9 cellular contexts compared by ENCODE assay signal in genomic region chr12:14950421-14950820, GRCh38. TPM values are rescaled to one million over a fixed set of nuclear protein-coding genes. Genes with fewer than 3 reads are reported as not detected.
A peak's percentile ranks its signal among the peaks of the same experiment; 100 is the strongest.
DNase-seq lines count a peak whose midpoint lies in the region; ATAC-seq and TF ChIP-seq lines count a peak whose summit lies in the region.
"Had no signal": no experiment of that assay in that cellular context is flagged by ENCODE, and none has a peak within 500 bp of the region (broad histone marks: within the 10 kb centered on the region; RNA-seq: fewer than 3 reads in every experiment).

No MANE protein-coding gene starts in this region.

- no peak overlapping the region for H3K4me3 ChIP-seq in CD8-positive, alpha-beta T cell (ENCODE audit: low read depth, low read length)
- H3K4me3 ChIP-seq in BE2C (ENCODE audit: low read depth, low read length), result no peak overlapping the region

- H3K27me3 ChIP-seq in CD8-positive, alpha-beta T cell (ENCODE audit: insufficient read depth, low read length), result no peaks in the 10 kb centered on the region
- H3K27me3 ChIP-seq in BE2C, result no peaks in the 10 kb centered on the region

- H3K4me3 Mint-ChIP-seq in CD8-positive, alpha-beta T cell, result peak overlapping the region; percentile 78
- H3K4me3 Mint-ChIP-seq in HFFc6, result no peak overlapping the region
- peak overlapping the region; percentile 73 for H3K4me3 Mint-ChIP-seq in activated T-helper 2 cell treated with anti-CD3 and anti-CD28 coated beads, Interferon-gamma antibody, Interleukin-2, Interleukin-4, amounts not matched to agents 10 μg/mL and 5 μg/mL and 100 μg/mL, durations not matched to agents 14 hours and 24 hours and 36 hours (ENCODE audit: low read depth)
- H3K4me3 Mint-ChIP-seq in naive thymus-derived CD8-positive, alpha-beta T cell, result peak overlapping the region; percentile 74 to 100 (median 91)

- no peak for ATAC-seq in CD8-positive, alpha-beta T cell
- no peak for ATAC-seq in naive thymus-derived CD8-positive, alpha-beta T cell

- POLR2A ChIA-PET in CD8-positive, alpha-beta T cell (lab: Charles Lee), result interaction anchor here (2.9 kb wide), 1 partner anchor 11 kb away, joined by 10 read pairs; the partner anchor contains the start of gene ARHGDIB
- POLR2A ChIA-PET in naive thymus-derived CD8-positive, alpha-beta T cell (lab: Charles Lee), result interaction anchor here (0.7 to 2.0 kb wide), 4 partner anchors 9 to 29 kb away, joined by 3 to 13 read pairs (median 6); no protein-coding TSS in a partner anchor

- intact Hi-C loops in CD8-positive, alpha-beta T cell (cut with DNase I, micrococcal nuclease), result loop anchor here (1.0 to 10.0 kb wide), 4 partner anchors 9 to 934 kb away; partner anchors contain the start of gene STRAP (in 1 of the 2)
- intact Hi-C loops in activated T-helper 2 cell treated with anti-CD3 and anti-CD28 coated beads, Interferon-gamma antibody, Interleukin-2, Interleukin-4, amounts not matched to agents 10 μg/mL and 5 μg/mL and 100 μg/mL, durations not matched to agents 14 hours and 24 hours and 36 hours (cut with micrococcal nuclease), result loop anchor here (1.0 to 5.0 kb wide), 4 partner anchors 40 to 612 kb away; partner anchors contain the start of gene ATF7IP

- H3K9me3 ChIP-seq in CD8-positive, alpha-beta T cell (ENCODE audit: low read length), result no peaks in the 10 kb centered on the region
- no peaks in the 10 kb centered on the region for H3K9me3 ChIP-seq in BE2C

- CTCF ChIA-PET in CD8-positive, alpha-beta T cell (lab: Charles Lee), result interaction anchor here (1.4 kb wide), 2 partner anchors 9 to 13 kb away, joined by 3 read pairs; no protein-coding TSS in a partner anchor

- H3K27me3 Mint-ChIP-seq in CD8-positive, alpha-beta T cell (ENCODE audit: low read depth), result no peaks in the 10 kb centered on the region
- no peaks in the 10 kb centered on the region; the same call in 1 of the 2 replicates for H3K27me3 Mint-ChIP-seq in HFFc6 (ENCODE audit: insufficient read depth)
- H3K27me3 Mint-ChIP-seq in activated T-helper 2 cell treated with anti-CD3 and anti-CD28 coated beads, Interferon-gamma antibody, Interleukin-2, Interleukin-4, amounts not matched to agents 10 μg/mL and 5 μg/mL and 100 μg/mL, durations not matched to agents 14 hours and 24 hours and 36 hours (ENCODE audit: low read depth), result no peaks in the 10 kb centered on the region
- H3K27me3 Mint-ChIP-seq in naive thymus-derived CD8-positive, alpha-beta T cell, result no peaks in the 10 kb centered on the region

- peaks cover 94% of the 10 kb centered on the region for H3K4me1 Mint-ChIP-seq in CD8-positive, alpha-beta T cell (ENCODE audit: low read depth)
- H3K4me1 Mint-ChIP-seq in HFFc6 (ENCODE audit: low read depth), result peaks cover 66% of the 10 kb centered on the region
- peaks cover 76% of the 10 kb centered on the region for H3K4me1 Mint-ChIP-seq in activated T-helper 2 cell treated with anti-CD3 and anti-CD28 coated beads, Interferon-gamma antibody, Interleukin-2, Interleukin-4, amounts not matched to agents 10 μg/mL and 5 μg/mL and 100 μg/mL, durations not matched to agents 14 hours and 24 hours and 36 hours (ENCODE audit: low read depth)
- peaks cover 50 to 97% (median 92%) of the 10 kb centered on the region in 4 donors for H3K4me1 Mint-ChIP-seq in naive thymus-derived CD8-positive, alpha-beta T cell

- H3K4me1 ChIP-seq in CD8-positive, alpha-beta T cell (ENCODE audit: insufficient read depth, low read length), result peaks cover 95% of the 10 kb centered on the region
- H3K4me1 ChIP-seq in BE2C, result peaks cover 17% of the 10 kb centered on the region

- H3K9me3 Mint-ChIP-seq in CD8-positive, alpha-beta T cell, result no peaks in the 10 kb centered on the region
- no peaks in the 10 kb centered on the region for H3K9me3 Mint-ChIP-seq in HFFc6
- H3K9me3 Mint-ChIP-seq in activated T-helper 2 cell treated with anti-CD3 and anti-CD28 coated beads, Interferon-gamma antibody, Interleukin-2, Interleukin-4, amounts not matched to agents 10 μg/mL and 5 μg/mL and 100 μg/mL, durations not matched to agents 14 hours and 24 hours and 36 hours, result no peaks in the 10 kb centered on the region
- no peaks in the 10 kb centered on the region for H3K9me3 Mint-ChIP-seq in naive thymus-derived CD8-positive, alpha-beta T cell

- peaks cover 81% of the 10 kb centered on the region for H3K36me3 Mint-ChIP-seq in CD8-positive, alpha-beta T cell
- H3K36me3 Mint-ChIP-seq in HFFc6 (ENCODE audit: low read depth), result no peaks in the 10 kb centered on the region
- peaks cover 74% of the 10 kb centered on the region for H3K36me3 Mint-ChIP-seq in activated T-helper 2 cell treated with anti-CD3 and anti-CD28 coated beads, Interferon-gamma antibody, Interleukin-2, Interleukin-4, amounts not matched to agents 10 μg/mL and 5 μg/mL and 100 μg/mL, durations not matched to agents 14 hours and 24 hours and 36 hours (ENCODE audit: low read depth)
- peaks cover 37 to 84% (median 49%) of the 10 kb centered on the region in 3 donors for H3K36me3 Mint-ChIP-seq in naive thymus-derived CD8-positive, alpha-beta T cell

- no peak for DNase-seq in CD8-positive, alpha-beta T cell
- DNase-seq in HFFc6, result no peak
- DNase-seq in activated T-helper 2 cell treated with anti-CD3 and anti-CD28 coated beads, Interferon-gamma antibody, Interleukin-2, Interleukin-4, amounts not matched to agents 10 μg/mL and 5 μg/mL and 100 μg/mL, durations not matched to agents 14 hours and 24 hours and 36 hours (ENCODE audit: low spot score), result no peak
- no peak for DNase-seq in naive thymus-derived CD8-positive, alpha-beta T cell
- DNase-seq in BE2C, result no peak
- DNase-seq in LoVo (ENCODE audit: low spot score), result no peak
- no peak for DNase-seq in NCI-H345 (lab: John Stamatoyannopoulos, UW)
- DNase-seq in cerebellum (ENCODE audit: low spot score), result no peak
- DNase-seq: NK-92 treated with Interleukin-12 subunit alpha and Interleukin-12 subunit beta, amount 100 ng/mL, for 24 hours had no signal

- peak overlapping the region; percentile 94 for H3K27ac Mint-ChIP-seq in CD8-positive, alpha-beta T cell
- peak overlapping the region; percentile 1; the same call in 1 of the 2 replicates for H3K27ac Mint-ChIP-seq in HFFc6
- H3K27ac Mint-ChIP-seq in activated T-helper 2 cell treated with anti-CD3 and anti-CD28 coated beads, Interferon-gamma antibody, Interleukin-2, Interleukin-4, amounts not matched to agents 10 μg/mL and 5 μg/mL and 100 μg/mL, durations not matched to agents 14 hours and 24 hours and 36 hours, result peak overlapping the region; percentile 98
- peak overlapping the region; percentile 95 to 100 (median 98) for H3K27ac Mint-ChIP-seq in naive thymus-derived CD8-positive, alpha-beta T cell

- H3K36me3 ChIP-seq in CD8-positive, alpha-beta T cell (ENCODE audit: insufficient read depth, low read length), result peaks cover 49% of the 10 kb centered on the region
- H3K36me3 ChIP-seq in BE2C, result no peaks in the 10 kb centered on the region

- no peak for TF ChIP-seq CTCF in CD8-positive, alpha-beta T cell (IDR thresholded peaks at IDR 0.05)
- no peak for TF ChIP-seq CTCF in HFFc6 (IDR thresholded peaks at IDR 0.05)
- no peak for TF ChIP-seq CTCF in BE2C (IDR thresholded peaks at IDR 0.05; ENCODE audit: low read depth, low read length)

- no peak overlapping the region for H3K27ac ChIP-seq in CD8-positive, alpha-beta T cell (ENCODE audit: low read depth, low read length)

RNA-seq across cellular contexts. Expression of gene ARHGDIB, which starts 11.0 kb away (rescaled TPM):
- 100 to 1,000 TPM; 769 to 790 TPM for total RNA-seq in CD8-positive, alpha-beta T cell
- total RNA-seq in HFFc6 (2021; fragmentation: NEBNext Ultra II Directional; extraction: Animal tissue kit (Norgen Biotek cat#: 25700)), result 1 to 10 TPM in 4 of 6 experiments, under 1 TPM in 2; 0.76 to 4.8 (median 3.0) TPM
- total RNA-seq in activated T-helper 2 cell treated with anti-CD3 and anti-CD28 coated beads, Interferon-gamma antibody, Interleukin-2, Interleukin-4, amounts not matched to agents 10 μg/mL and 5 μg/mL and 100 μg/mL, durations not matched to agents 14 hours and 24 hours and 36 hours, result 535 and 561 TPM in 2 replicates
- 100 to 1,000 TPM; 937 to 948 TPM for total RNA-seq in naive thymus-derived CD8-positive, alpha-beta T cell
- 1,000 to 10,000 TPM; 3,195 to 3,446 (median 3,407) TPM for polyA plus RNA-seq in naive thymus-derived CD8-positive, alpha-beta T cell
- polyA plus RNA-seq in BE2C (2012; ENCODE audit: insufficient read depth, insufficient read length, low read depth), result 6.1 TPM
- total RNA-seq in cerebellum, result 7.2 TPM

RNA-seq across cellular contexts. Expression of gene ERP27, which starts 12.1 kb away (rescaled TPM):
- 10 to 100 TPM in 1 of 2 experiments, 1 to 10 TPM in 1; 9.5 to 11.1 TPM for total RNA-seq in CD8-positive, alpha-beta T cell
- total RNA-seq in HFFc6 (2021; fragmentation: NEBNext Ultra II Directional; extraction: Animal tissue kit (Norgen Biotek cat#: 25700)), result not detected
- total RNA-seq in activated T-helper 2 cell treated with anti-CD3 and anti-CD28 coated beads, Interferon-gamma antibody, Interleukin-2, Interleukin-4, amounts not matched to agents 10 μg/mL and 5 μg/mL and 100 μg/mL, durations not matched to agents 14 hours and 24 hours and 36 hours, result 3.2 and 4.7 TPM in 2 replicates
- 10 to 100 TPM; 23.9 to 25.8 TPM for total RNA-seq in naive thymus-derived CD8-positive, alpha-beta T cell
- polyA plus RNA-seq in naive thymus-derived CD8-positive, alpha-beta T cell, result 1 to 10 TPM; 3.2 to 4.4 (median 3.9) TPM
- not detected for polyA plus RNA-seq in BE2C (2012; ENCODE audit: insufficient read depth, insufficient read length, low read depth)
- not detected for total RNA-seq in cerebellum

RNA-seq across cellular contexts. Expression of gene PDE6H, which starts 22.4 kb away (rescaled TPM):
- total RNA-seq in CD8-positive, alpha-beta T cell, result not detected
- total RNA-seq in HFFc6 (2021; fragmentation: NEBNext Ultra II Directional; extraction: Animal tissue kit (Norgen Biotek cat#: 25700)), result not detected
- not detected in 2 replicates for total RNA-seq in activated T-helper 2 cell treated with anti-CD3 and anti-CD28 coated beads, Interferon-gamma antibody, Interleukin-2, Interleukin-4, amounts not matched to agents 10 μg/mL and 5 μg/mL and 100 μg/mL, durations not matched to agents 14 hours and 24 hours and 36 hours
- total RNA-seq in naive thymus-derived CD8-positive, alpha-beta T cell, result not detected
- not detected for polyA plus RNA-seq in naive thymus-derived CD8-positive, alpha-beta T cell
- not detected for polyA plus RNA-seq in BE2C (2012; ENCODE audit: insufficient read depth, insufficient read length, low read depth)
- total RNA-seq in cerebellum, result not detected

Comparison
In these comparisons a context has a peak if more than half of its experiments do, and no peak if none do; other contexts are left out.
1. H3K27ac Mint-ChIP-seq: peak in every context shown above with its lines; median percentile 98 in activated T-helper 2 cell treated with anti-CD3 and anti-CD28 coated beads, Interferon-gamma antibody, Interleukin-2, Interleukin-4, amounts not matched to agents 10 μg/mL and 5 μg/mL and 100 μg/mL, durations not matched to agents 14 hours and 24 hours and 36 hours; 98 in naive thymus-derived CD8-positive, alpha-beta T cell; 94 in CD8-positive, alpha-beta T cell; 1 in HFFc6.
2. RNA of gene ARHGDIB, which starts 11.0 kb away (total RNA-seq): 937 to 948 TPM in naive thymus-derived CD8-positive, alpha-beta T cell, 769 to 790 TPM in CD8-positive, alpha-beta T cell and 535 to 561 TPM in activated T-helper 2 cell treated with anti-CD3 and anti-CD28 coated beads, Interferon-gamma antibody, Interleukin-2, Interleukin-4, amounts not matched to agents 10 μg/mL and 5 μg/mL and 100 μg/mL, durations not matched to agents 14 hours and 24 hours and 36 hours; 7.2 TPM in cerebellum (single experiment) and 0.76 to 4.8 TPM in HFFc6; every median in the first group is over 10 times any median in the second.